ENCODE assay signal across 14 cellular contexts in genomic region chr15:50556642-50557371, GRCh38. TPM values are rescaled to one million over a fixed set of nuclear protein-coding genes. Genes with fewer than 3 reads are reported as not detected.
"Had no signal": no experiment of that assay in that cellular context is flagged by ENCODE, and none has a peak within 500 bp of the region (broad histone marks: within the 10 kb centered on the region; RNA-seq: fewer than 3 reads in every experiment).

No MANE protein-coding gene starts in this region.

- H3K27me3 Mint-ChIP-seq: brain; central memory CD8-positive, alpha-beta T cell had no signal

- H3K36me3 ChIP-seq: ovary had no signal

- H3K9me3 Mint-ChIP-seq: brain; central memory CD8-positive, alpha-beta T cell; neural crest cell had no signal

- H3K4me3 ChIP-seq: ovary had no signal

- DNase-seq: activated CD4-positive, alpha-beta T cell treated with anti-CD3 and anti-CD28 coated beads, Interleukin-2, amount 50 U/mL, for 48 hours; activated CD4-positive, CD25-positive, alpha-beta regulatory T cell; activated gamma-delta T cell treated with Interleukin-2 at 50 U/mL for 16 hours; amygdala; cortex of kidney; effector CD8-positive, alpha-beta T cell; kidney glomerular epithelial cell; mesendoderm; ovary; stimulated activated CD4-positive, alpha-beta T cell treated with anti-CD3 and anti-CD28 coated beads, Interleukin-12 subunit alpha, Interleukin-12 subunit beta, amount 100 ng/mL, for 4 hours had no signal

- H3K4me3 Mint-ChIP-seq: brain; central memory CD8-positive, alpha-beta T cell; neural crest cell had no signal

- H3K27me3 ChIP-seq: ovary had no signal

- H3K9me3 ChIP-seq: ovary had no signal

- H3K27ac ChIP-seq: ovary had no signal

- H3K4me1 Mint-ChIP-seq: brain, neural crest cell had no signal

RNA-seq across cellular contexts. Expression of gene USP50, which starts 10.3 kb away (rescaled TPM):
- polyA plus RNA-seq: ovary, thymus had no signal
